Comparison of ENCODE assay signal across 12 cellular contexts in genomic region chr10:35306852-35307251, GRCh38. TPM values are rescaled to one million over a fixed set of nuclear protein-coding genes. Genes with fewer than 3 reads are reported as not detected.
DNase-seq lines count a peak whose midpoint lies in the region; ATAC-seq, FAIRE-seq and TF ChIP-seq lines count a peak whose summit lies in the region.
"Had no signal": no experiment of that assay in that cellular context is flagged by ENCODE, and none has a peak within 500 bp of the region (broad histone marks: within the 10 kb centered on the region; RNA-seq: fewer than 3 reads in every experiment).

No MANE protein-coding gene starts in this region.

- no peaks in the 10 kb centered on the region for H3K36me3 Mint-ChIP-seq in effector memory CD8-positive, alpha-beta T cell (ENCODE audit: insufficient read depth)

- H3K4me3 ChIP-seq in SJCRH30 (no peak overlapping the region), fibroblast of the aortic adventitia (ENCODE audit: low read depth, low read length) (no peak overlapping the region), small intestine (ENCODE audit: low read depth in 1 of 2, low read length in 2 of 2) (no peak overlapping the region)

- H3K27ac Mint-ChIP-seq in effector memory CD8-positive, alpha-beta T cell: no peak overlapping the region

- no peaks in the 10 kb centered on the region for H3K27me3 ChIP-seq in SJCRH30
- no peaks in the 10 kb centered on the region for H3K27me3 ChIP-seq in small intestine (ENCODE audit: control insufficient read depth in 2 of 2, insufficient read depth in 2 of 2, low read length in 2 of 2)

- DNase-seq in NCI-H2171 treated with DMSO at 0.1 percent for 48 hours (lab: John Stamatoyannopoulos, UW): peak; percentile 37
- no peak for DNase-seq in NCI-H2171 (lab: John Stamatoyannopoulos, UW)
- peak; percentile 15 for DNase-seq in SJCRH30
- peak; percentile 23 for DNase-seq in fibroblast of the aortic adventitia (ENCODE audit: low read depth)
- peak; percentile 95 for DNase-seq in small intestine
- DNase-seq in substantia nigra (lab: John Stamatoyannopoulos, UW): no peak
- no peak for DNase-seq in NCI-H748 treated with DMSO at 0.1 percent for 48 hours (lab: John Stamatoyannopoulos, UW)
- DNase-seq in effector memory CD8-positive, alpha-beta T cell: no peak
- DNase-seq: amniotic stem cell, left ventricle myocardium superior, NCI-H2029, retina had no signal

- H3K27ac ChIP-seq in SJCRH30 (no peak overlapping the region), small intestine (ENCODE audit: low read depth in 1 of 2, low read length in 1 of 2) (peak overlapping the region in 1 of 2 donors; percentile 14), substantia nigra (ENCODE audit: low read depth, low read length, poor library complexity, severe bottlenecking) (no peak overlapping the region)

- no peak for TF ChIP-seq CTCF in fibroblast of the aortic adventitia (IDR thresholded peaks at IDR 0.05; ENCODE audit: insufficient read depth, low read length)

- H3K27me3 Mint-ChIP-seq in effector memory CD8-positive, alpha-beta T cell: peaks cover 45 to 53% of the 10 kb centered on the region in 2 donors

- 16 to 46% (median 22%) methylated on average over 9 of the region's 9 CpGs for WGBS in small intestine, 3 donors

- peaks cover 0 to 1% of the 10 kb centered on the region in 2 donors for H3K4me1 Mint-ChIP-seq in effector memory CD8-positive, alpha-beta T cell (ENCODE audit: low read depth in 2 of 2)

- H3K36me3 ChIP-seq in SJCRH30 (no peaks in the 10 kb centered on the region), small intestine (ENCODE audit: control insufficient read depth in 2 of 2, insufficient read depth in 2 of 2, low read length in 2 of 2) (no peaks in the 10 kb centered on the region)

- no peak overlapping the region for H3K4me3 Mint-ChIP-seq in effector memory CD8-positive, alpha-beta T cell

- no peak for FAIRE-seq in small intestine (lab: Jason Lieb, UNC)

- H3K9me3 ChIP-seq in SJCRH30 (replicated peaks) (no peaks in the 10 kb centered on the region), small intestine (ENCODE audit: control insufficient read depth, low read depth) (no peaks in the 10 kb centered on the region)

- H3K4me1 ChIP-seq in SJCRH30: no peaks in the 10 kb centered on the region; the same call in 1 of the 2 replicates
- H3K4me1 ChIP-seq in small intestine (ENCODE audit: control insufficient read depth in 2 of 2, insufficient read depth in 1 of 2, low read depth in 1 of 2, low read length in 1 of 2): peaks cover 0 to 2% of the 10 kb centered on the region in 2 donors

- ATAC-seq in effector memory CD8-positive, alpha-beta T cell (replicated peaks): no peak
- ATAC-seq: left ventricle myocardium superior had no signal

- H3K9me3 Mint-ChIP-seq in effector memory CD8-positive, alpha-beta T cell: no peaks in the 10 kb centered on the region

RNA-seq across cellular contexts. Expression of gene CCNY, which starts 29.5 kb away (rescaled TPM):
- 42.6 and 47.2 TPM in 2 replicates for total RNA-seq in SJCRH30 (2014; rRNA removed; shearing (Covaris generic))
- 19.4 and 55.4 TPM in 2 replicates for total RNA-seq in fibroblast of the aortic adventitia (ENCODE audit: low replicate concordance)
- 10 to 100 TPM; 26.7 to 35.8 (median 28.9) TPM for polyA plus RNA-seq in small intestine

Comparison
In these comparisons a context has a peak if more than half of its experiments do, and no peak if none do; other contexts are left out.
1. DNase-seq: peak in NCI-H2171 treated with DMSO at 0.1 percent for 48 hours (single experiment), SJCRH30 (2 of 2), fibroblast of the aortic adventitia (single experiment) and small intestine (single experiment); none in NCI-H2171 (single experiment), substantia nigra (0 of 49), NCI-H748 treated with DMSO at 0.1 percent for 48 hours (single experiment) and effector memory CD8-positive, alpha-beta T cell (0 of 3).